Comparison of ENCODE assay signal across 14 cellular contexts in genomic region chr1:4174291-4175200, GRCh38.
"Had no signal": no experiment of that assay in that cellular context is flagged by ENCODE, and none has a peak within 500 bp of the region (broad histone marks: within the 10 kb centered on the region; RNA-seq: fewer than 3 reads in every experiment).

No MANE protein-coding gene starts in this region.

- H2AFZ ChIP-seq: hepatocyte had no signal

- H3K4me2 ChIP-seq: hepatocyte had no signal

- H3K4me3 ChIP-seq: body of pancreas, gastroesophageal sphincter, hepatocyte, lung, SK-N-MC, testis had no signal

- H3K9me3 ChIP-seq: body of pancreas, gastroesophageal sphincter, testis had no signal

- H3K79me2 ChIP-seq: hepatocyte had no signal

- DNase-seq: activated B cell treated with CpG ODN at 0.5 μM for 24 hours; activated CD4-positive, alpha-beta T cell treated with anti-CD3 and anti-CD28 coated beads, Interleukin-2, amount 10 ng/mL, durations not matched to agents 7 days and 5 days; body of pancreas; effector memory CD8-positive, alpha-beta T cell; occipital lobe; stimulated activated CD4-positive, alpha-beta T cell treated with anti-CD3 and anti-CD28 coated beads, Interleukin-4, amount 100 ng/mL, for 24 hours; testis had no signal

- H3K36me3 ChIP-seq: gastroesophageal sphincter had no signal

- H3K4me1 ChIP-seq: body of pancreas, gastroesophageal sphincter, testis had no signal

- FAIRE-seq: TTC549 had no signal

- ATAC-seq: body of pancreas; effector memory CD8-positive, alpha-beta T cell; gastroesophageal sphincter; natural killer cell treated with Interleukin-12 subunit alpha and Interleukin-12 subunit beta and Interleukin-15 and Interleukin-18, amount 100 ng/mL, for 72 hours had no signal

- H3K27ac ChIP-seq: body of pancreas, epithelial cell of prostate, gastroesophageal sphincter, hepatocyte, SK-N-MC, testis had no signal

- H3K27me3 ChIP-seq: hepatocyte, testis had no signal
